ENCODE assay signal across 15 cellular contexts in genomic region chr5:72767289-72768010, GRCh38. TPM values are rescaled to one million over a fixed set of nuclear protein-coding genes. Genes with fewer than 3 reads are reported as not detected.
DNase-seq lines count a peak whose midpoint lies in the region; ATAC-seq and TF ChIP-seq lines count a peak whose summit lies in the region.
"Had no signal": no experiment of that assay in that cellular context is flagged by ENCODE, and none has a peak within 500 bp of the region (broad histone marks: within the 10 kb centered on the region; RNA-seq: fewer than 3 reads in every experiment).

No MANE protein-coding gene starts in this region.

- no peaks in the 10 kb centered on the region for H3K9me3 ChIP-seq in thyroid gland

- no peaks in the 10 kb centered on the region for H3K36me3 Mint-ChIP-seq in activated T-cell treated with anti-CD3 and anti-CD28 coated beads, Interleukin-2, amount 50 U/mL, for 72 hours (ENCODE audit: insufficient read depth in 2 of 2)
- H3K36me3 Mint-ChIP-seq: activated naive CD4-positive, alpha-beta T cell treated with anti-CD3 and anti-CD28 coated beads, Interleukin-2, amount 50 U/mL, for 72 hours; IgD-negative memory B cell; naive B cell had no signal

- TF ChIP-seq POLR2A in thyroid gland (IDR thresholded peaks at IDR 0.05): no peak

- ATAC-seq in GM21576 (IDR thresholded peaks at IDR 0.05; ENCODE audit: unreplicated experiment) (no peak), GM18517 (IDR thresholded peaks at IDR 0.05; ENCODE audit: unreplicated experiment) (no peak)
- ATAC-seq in activated T-cell treated with anti-CD3 and anti-CD28 coated beads, Interleukin-2, amount 50 U/mL, for 72 hours (replicated peaks in 1 of 2): no peak
- ATAC-seq: activated naive CD4-positive, alpha-beta T cell treated with anti-CD3 and anti-CD28 coated beads, Interleukin-2, amount 50 U/mL, for 72 hours; effector memory CD8-positive, alpha-beta T cell had no signal

- H3K27me3 Mint-ChIP-seq in activated T-cell treated with anti-CD3 and anti-CD28 coated beads, Interleukin-2, amount 50 U/mL, for 72 hours (ENCODE audit: low read depth): no peaks in the 10 kb centered on the region

- H3K9me3 Mint-ChIP-seq in activated T-cell treated with anti-CD3 and anti-CD28 coated beads, Interleukin-2, amount 50 U/mL, for 72 hours: no peaks in the 10 kb centered on the region
- H3K9me3 Mint-ChIP-seq: activated naive CD4-positive, alpha-beta T cell treated with anti-CD3 and anti-CD28 coated beads, Interleukin-2, amount 50 U/mL, for 72 hours; effector memory CD8-positive, alpha-beta T cell had no signal

- H3K27me3 ChIP-seq in thyroid gland: no peaks in the 10 kb centered on the region

- intact Hi-C loops in thyroid gland (cut with DNase I): no loop called here

- no peak overlapping the region for H3K4me3 Mint-ChIP-seq in activated T-cell treated with anti-CD3 and anti-CD28 coated beads, Interleukin-2, amount 50 U/mL, for 72 hours
- H3K4me3 Mint-ChIP-seq: effector memory CD8-positive, alpha-beta T cell; IgD-negative memory B cell; naive B cell had no signal

- TF ChIP-seq CTCF in thyroid gland (IDR thresholded peaks at IDR 0.05): no peak

- no peak overlapping the region for H3K27ac Mint-ChIP-seq in activated T-cell treated with anti-CD3 and anti-CD28 coated beads, Interleukin-2, amount 50 U/mL, for 72 hours
- H3K27ac Mint-ChIP-seq: activated naive CD4-positive, alpha-beta T cell treated with anti-CD3 and anti-CD28 coated beads, Interleukin-2, amount 50 U/mL, for 72 hours; effector memory CD8-positive, alpha-beta T cell; IgD-negative memory B cell had no signal

- H3K4me3 ChIP-seq in thyroid gland (replicated peaks in 1 of 3): no peak overlapping the region

- H3K36me3 ChIP-seq in thyroid gland: no peaks in the 10 kb centered on the region

- peaks cover 0 to 4% of the 10 kb centered on the region in 2 donors for H3K4me1 ChIP-seq in thyroid gland

- no peaks in the 10 kb centered on the region for H3K4me1 Mint-ChIP-seq in activated T-cell treated with anti-CD3 and anti-CD28 coated beads, Interleukin-2, amount 50 U/mL, for 72 hours (ENCODE audit: low read depth)
- H3K4me1 Mint-ChIP-seq: IgD-negative memory B cell, naive B cell had no signal

- peak; percentile 18 for DNase-seq in NCI-H2196 (lab: John Stamatoyannopoulos, UW; ENCODE audit: unreplicated experiment)
- no peak for DNase-seq in NCI-H2196 treated with DMSO at 0.1 percent for 48 hours (lab: John Stamatoyannopoulos, UW; ENCODE audit: unreplicated experiment)
- DNase-seq in NCI-H510A (lab: John Stamatoyannopoulos, UW): peak; percentile 64
- peak; percentile 29 for DNase-seq in dermis blood vessel endothelial cell
- DNase-seq in thyroid gland: peak; percentile 7 to 12
- DNase-seq in activated T-cell treated with anti-CD3 and anti-CD28 coated beads, Interleukin-2, amount 50 U/mL, for 72 hours: no peak
- DNase-seq: activated CD4-positive, alpha-beta T cell treated with anti-CD3 and anti-CD28 coated beads, Interleukin-2, amount 50 U/mL, for 48 hours; effector memory CD8-positive, alpha-beta T cell; hypothalamus; naive B cell; Right ventricle myocardium superior had no signal

- H3K27ac ChIP-seq in thyroid gland: no peak overlapping the region

- 65 to 68% methylated on average over 7 of the region's 7 CpGs for WGBS in thyroid gland, 2 donors

RNA-seq across cellular contexts. Expression of gene TNPO1, which starts 49.0 kb away (rescaled TPM):
- total RNA-seq in dermis blood vessel endothelial cell (475 and 624 TPM in 2 replicates), thyroid gland (100 to 1,000 TPM; 122 to 319 (median 206) TPM)
- 100 to 1,000 TPM in 1 of 2 donors, 10 to 100 TPM in 1; 92.6 to 114 TPM for total RNA-seq in activated T-cell treated with anti-CD3 and anti-CD28 coated beads, Interleukin-2, amount 50 U/mL, for 72 hours

Comparison
In these comparisons a context has a peak if more than half of its experiments do, and no peak if none do; other contexts are left out.
1. DNase-seq: peak in NCI-H2196 (single experiment), NCI-H510A (single experiment), dermis blood vessel endothelial cell (single experiment) and thyroid gland (2 of 2); none in NCI-H2196 treated with DMSO at 0.1 percent for 48 hours (single experiment) and activated T-cell treated with anti-CD3 and anti-CD28 coated beads, Interleukin-2, amount 50 U/mL, for 72 hours (0 of 2).